ENCODE assay signal across 1 cellular context in genomic region chr14:100506053-100506452, GRCh38.
TF ChIP-seq lines count a peak whose summit lies in the region.

No MANE protein-coding gene starts in this region.

TF ChIP-seq in HEK293, 187 proteins besides CTCF, POLR2A, EP300 and RAD21 (continued from another document):
- TF ChIP-seq ZNF280D (tag by site-specific recombination; IDR thresholded peaks at IDR 0.05), result peak; percentile 87; the same call in 1 of the 2 replicates
- TF ChIP-seq ZNF146 (tag by site-specific recombination; IDR thresholded peaks at IDR 0.05), result peak; percentile 91
